In the genomic region with DNA sequence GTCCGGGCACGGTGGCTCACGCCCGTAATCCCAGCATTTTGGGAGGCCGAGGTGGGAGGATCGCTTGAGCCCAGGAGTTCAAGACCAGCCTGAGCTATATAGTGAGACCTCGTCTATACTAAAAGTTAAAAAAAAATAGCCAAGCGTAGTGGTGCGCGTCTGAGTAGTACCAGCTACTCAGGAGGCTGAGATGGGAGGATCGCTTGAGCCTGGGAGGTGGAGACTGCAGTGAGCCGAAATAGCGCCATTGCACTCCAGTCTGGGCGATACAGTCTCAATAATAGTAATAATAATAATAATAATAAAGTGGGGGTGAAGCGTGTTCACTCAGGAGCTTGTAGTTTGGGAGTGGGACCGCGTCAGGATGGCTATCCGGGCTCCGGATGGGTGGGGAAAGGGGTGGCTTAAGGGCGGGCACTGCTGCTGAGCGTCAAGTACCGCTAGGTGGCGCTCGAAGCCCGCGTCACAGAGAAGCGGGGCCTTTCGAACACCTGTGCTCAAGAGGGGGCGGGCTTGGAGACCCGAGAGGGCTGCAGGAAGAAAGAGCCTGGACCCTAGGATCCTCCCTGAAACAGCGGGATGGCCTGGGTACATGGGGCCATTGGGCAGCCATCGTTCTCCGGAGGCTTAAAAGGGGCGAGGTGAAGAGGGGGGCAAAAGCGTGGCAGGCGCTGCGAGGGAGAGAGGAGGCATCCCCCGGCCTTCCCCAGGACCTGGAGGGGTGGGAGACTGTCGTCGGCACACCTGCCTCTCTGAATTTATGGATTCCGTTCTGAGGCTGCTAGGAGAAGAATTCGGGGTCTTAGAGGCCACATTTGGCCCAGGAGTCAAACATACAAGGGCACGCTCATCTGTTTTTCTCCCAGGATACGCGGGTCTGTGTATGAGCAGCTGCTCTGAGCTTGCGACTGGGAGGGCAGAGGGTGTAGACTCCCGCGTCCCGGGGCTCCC, we compare ENCODE assay signal across 8 cellular contexts. TPM values are rescaled to one million over a fixed set of nuclear protein-coding genes. Genes with fewer than 3 reads are reported as not detected.
DNase-seq lines count a peak whose midpoint lies in the region; ATAC-seq and TF ChIP-seq lines count a peak whose summit lies in the region.

No MANE protein-coding gene starts in this region.

- peaks cover 9 to 11% (median 9%) of the 10 kb centered on the region in 3 donors for H3K4me1 ChIP-seq in skeletal muscle tissue (ENCODE audit: control insufficient read depth in 3 of 3, insufficient read depth in 3 of 3, low read length in 3 of 3)

- peak overlapping the region; percentile 60 for H3K4me2 ChIP-seq in SU-DHL-6 (ENCODE audit: low read depth, low read length, poor library complexity, severe bottlenecking)

- H3K9ac ChIP-seq in SU-DHL-6 (ENCODE audit: low read length), result no peak overlapping the region
- peak overlapping the region in 2 of 3 donors; percentile 45 to 69 for H3K9ac ChIP-seq in skeletal muscle tissue (ENCODE audit: low read depth in 1 of 3, low read length in 3 of 3)

- H3K4me3 ChIP-seq in SU-DHL-6 (ENCODE audit: insufficient read depth, low read length, poor library complexity, severe bottlenecking) (peak overlapping the region; percentile 40), skeletal muscle tissue (ENCODE audit: low read length in 3 of 3) (peak overlapping the region in 2 of 3 donors; percentile 6 to 48)

- no peaks in the 10 kb centered on the region for H3K27me3 ChIP-seq in SU-DHL-6 (ENCODE audit: low read length)
- peaks cover 34 to 69% (median 60%) of the 10 kb centered on the region in 3 donors for H3K27me3 ChIP-seq in skeletal muscle tissue (ENCODE audit: control insufficient read depth in 3 of 3, insufficient read depth in 3 of 3, low read length in 3 of 3)

- no peaks in the 10 kb centered on the region for H3K79me2 ChIP-seq in SU-DHL-6 (ENCODE audit: insufficient read depth, low read length)

- peak; percentile 83 for TF ChIP-seq CTCF in SU-DHL-6 (IDR thresholded peaks at IDR 0.05; ENCODE audit: insufficient read depth, low read length, poor library complexity, severe bottlenecking)

- H3K9me3 ChIP-seq in SU-DHL-6 (ENCODE audit: insufficient read depth, low read length) (no peaks in the 10 kb centered on the region), skeletal muscle tissue (ENCODE audit: control insufficient read depth in 3 of 3, low read length in 3 of 3) (no peaks in the 10 kb centered on the region)

- ATAC-seq in activated naive CD4-positive, alpha-beta T cell treated with anti-CD3 and anti-CD28 coated beads, Interleukin-2, amount 50 U/mL, for 72 hours, result peak; percentile 83 to 90
- ATAC-seq in left cardiac atrium, result peak; percentile 78 to 86
- no peak for ATAC-seq in GM19455 (IDR thresholded peaks at IDR 0.05; ENCODE audit: unreplicated experiment)

- no peaks in the 10 kb centered on the region for H3F3A ChIP-seq in SU-DHL-6 (ENCODE audit: insufficient read depth)

- intact Hi-C loops in left cardiac atrium (cut with DNase I), result loop anchor here (2.0 to 10.0 kb wide), 5 partner anchors 250 to 563 kb away; a partner anchor contains a TSS

- no peaks in the 10 kb centered on the region for H3K9me3 Mint-ChIP-seq in activated naive CD4-positive, alpha-beta T cell treated with anti-CD3 and anti-CD28 coated beads, Interleukin-2, amount 50 U/mL, for 72 hours

- H3K27ac ChIP-seq in SU-DHL-6 (ENCODE audit: low read depth, low read length) (no peak overlapping the region), skeletal muscle tissue (ENCODE audit: low read depth, low read length) (no peak overlapping the region)

- DNase-seq in NCI-H1417 (lab: John Stamatoyannopoulos, UW), result peak; percentile 76 to 88 (median 79)
- DNase-seq in NCI-H1417 treated with DMSO at 0.1 percent for 48 hours (lab: John Stamatoyannopoulos, UW), result no peak
- DNase-seq in LHCN-M2 (ENCODE audit: low read depth), result peak; percentile 37
- peak; percentile 66 to 86 for DNase-seq in activated naive CD4-positive, alpha-beta T cell treated with anti-CD3 and anti-CD28 coated beads, Interleukin-2, amount 50 U/mL, for 72 hours (ENCODE audit: low spot score in 2 of 2)
- DNase-seq in left cardiac atrium, result peak; percentile 72

- H3K9me2 ChIP-seq in SU-DHL-6 (replicated peaks; ENCODE audit: insufficient read depth, low read length), result no peaks in the 10 kb centered on the region

- H3K36me3 Mint-ChIP-seq in activated naive CD4-positive, alpha-beta T cell treated with anti-CD3 and anti-CD28 coated beads, Interleukin-2, amount 50 U/mL, for 72 hours, result peaks cover 0 to 5% of the 10 kb centered on the region in 2 donors

- H3K36me3 ChIP-seq in SU-DHL-6 (ENCODE audit: low read length) (no peaks in the 10 kb centered on the region), skeletal muscle tissue (ENCODE audit: control insufficient read depth in 3 of 3, insufficient read depth in 3 of 3, low read length in 3 of 3) (no peaks in the 10 kb centered on the region)

- H3K27ac Mint-ChIP-seq in activated naive CD4-positive, alpha-beta T cell treated with anti-CD3 and anti-CD28 coated beads, Interleukin-2, amount 50 U/mL, for 72 hours, result no peak overlapping the region

- H4K20me1 ChIP-seq in SU-DHL-6 (ENCODE audit: low read depth, low read length), result no peaks in the 10 kb centered on the region

- peak overlapping the region; percentile 62 for H2AFZ ChIP-seq in SU-DHL-6 (ENCODE audit: low read depth, low read length, severe bottlenecking)

RNA-seq across cellular contexts. Expression of a gene that starts 14.5 kb away (rescaled TPM):
- 1.7 TPM in 2 replicates for total RNA-seq in LHCN-M2 (2014; rRNA removed)
- 0.73 TPM for polyA plus RNA-seq in LHCN-M2 (2012)
- not detected for total RNA-seq in activated naive CD4-positive, alpha-beta T cell treated with anti-CD3 and anti-CD28 coated beads, Interleukin-2, amount 50 U/mL, for 72 hours
- total RNA-seq in left cardiac atrium, result not detected
- total RNA-seq in skeletal muscle tissue, result 3.1 TPM
